Comparison of ENCODE assay signal across 16 cellular contexts in the genomic region with DNA sequence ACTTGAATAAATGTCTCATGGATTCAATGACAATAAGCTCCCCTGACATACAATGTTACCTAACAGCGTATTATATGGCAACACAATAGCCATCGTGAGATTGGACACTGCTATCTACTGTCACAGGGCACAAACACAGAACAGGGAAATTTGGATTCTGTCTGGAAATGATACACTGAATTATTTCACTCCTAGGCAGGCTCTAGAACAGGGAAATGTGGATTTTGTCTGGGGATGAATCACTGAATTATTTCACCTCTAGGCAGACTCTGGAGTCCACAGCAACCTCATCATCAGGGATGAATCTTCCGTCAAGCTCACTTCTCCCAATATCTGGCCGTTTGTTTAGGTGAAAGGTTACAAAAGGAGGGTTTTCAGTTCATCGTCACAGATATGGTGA.
"Had no signal": no experiment of that assay in that cellular context is flagged by ENCODE, and none has a peak within 500 bp of the region (broad histone marks: within the 10 kb centered on the region; RNA-seq: fewer than 3 reads in every experiment).

No MANE protein-coding gene starts in this region.

- H3K4me3 ChIP-seq: heart left ventricle, left ventricle myocardium inferior, tibial artery, vagina had no signal

- H3K36me3 Mint-ChIP-seq: activated naive CD4-positive, alpha-beta T cell treated with anti-CD3 and anti-CD28 coated beads, Interleukin-2, amount 10 ng/mL, durations not matched to agents 7 days and 5 days; stimulated activated effector memory CD8-positive, alpha-beta T cell treated with anti-CD3 and anti-CD28 coated beads, Interleukin-12 subunit alpha, Interleukin-12 subunit beta, amount 100 ng/mL, for 72 hours; T-cell had no signal

- H3K4me3 Mint-ChIP-seq: activated naive CD4-positive, alpha-beta T cell treated with anti-CD3 and anti-CD28 coated beads, Interleukin-2, amount 10 ng/mL, durations not matched to agents 7 days and 5 days; stimulated activated effector memory CD8-positive, alpha-beta T cell treated with anti-CD3 and anti-CD28 coated beads, Interleukin-12 subunit alpha, Interleukin-12 subunit beta, amount 100 ng/mL, for 72 hours; T-cell had no signal

- H3K27ac ChIP-seq: heart left ventricle, left ventricle myocardium inferior, tibial artery, vagina, WERI-Rb-1 had no signal

- H3K4me1 Mint-ChIP-seq: activated naive CD4-positive, alpha-beta T cell treated with anti-CD3 and anti-CD28 coated beads, Interleukin-2, amount 10 ng/mL, durations not matched to agents 7 days and 5 days; stimulated activated effector memory CD8-positive, alpha-beta T cell treated with anti-CD3 and anti-CD28 coated beads, Interleukin-12 subunit alpha, Interleukin-12 subunit beta, amount 100 ng/mL, for 72 hours; T-cell had no signal

- H3K27ac Mint-ChIP-seq: activated naive CD4-positive, alpha-beta T cell treated with anti-CD3 and anti-CD28 coated beads, Interleukin-2, amount 10 ng/mL, durations not matched to agents 7 days and 5 days; activated T-helper 2 cell treated with anti-CD3 and anti-CD28 coated beads, Interferon-gamma antibody, Interleukin-2, Interleukin-4, amounts not matched to agents 10 μg/mL and 5 μg/mL and 100 μg/mL, durations not matched to agents 14 hours and 24 hours and 36 hours; stimulated activated effector memory CD8-positive, alpha-beta T cell treated with anti-CD3 and anti-CD28 coated beads, Interleukin-12 subunit alpha, Interleukin-12 subunit beta, amount 100 ng/mL, for 72 hours; T-cell had no signal

- H3K27me3 Mint-ChIP-seq: activated naive CD4-positive, alpha-beta T cell treated with anti-CD3 and anti-CD28 coated beads, Interleukin-2, amount 10 ng/mL, durations not matched to agents 7 days and 5 days; T-cell had no signal

- H3K36me3 ChIP-seq: heart left ventricle, left ventricle myocardium inferior, tibial artery, vagina, WERI-Rb-1 had no signal

- H3K27me3 ChIP-seq: heart left ventricle, tibial artery, vagina had no signal

- H3K4me1 ChIP-seq: heart left ventricle, left ventricle myocardium inferior, tibial artery, vagina had no signal

- H3K9me3 ChIP-seq: vagina had no signal

- DNase-seq: activated CD4-positive, alpha-beta T cell treated with anti-CD3 and anti-CD28 coated beads for 4 hours; activated naive CD4-positive, alpha-beta T cell treated with anti-CD3 and anti-CD28 coated beads, Interleukin-2, amount 10 ng/mL, durations not matched to agents 7 days and 5 days; activated T-cell treated with anti-CD3 and anti-CD28 coated beads for 4 hours; foreskin melanocyte; heart left ventricle; islet precursor cell; left ventricle myocardium inferior; mesendoderm; retina; small intestine; T-cell; tibial artery; WERI-Rb-1 had no signal

- ATAC-seq: heart left ventricle; stimulated activated effector memory CD8-positive, alpha-beta T cell treated with anti-CD3 and anti-CD28 coated beads, Interleukin-12 subunit alpha, Interleukin-12 subunit beta, amount 100 ng/mL, for 72 hours; T-cell had no signal
